Comparison of ENCODE assay signal across 9 cellular contexts in genomic region chr5:129608350-129608749, GRCh38.
"Had no signal": no experiment of that assay in that cellular context is flagged by ENCODE, and none has a peak within 500 bp of the region (broad histone marks: within the 10 kb centered on the region; RNA-seq: fewer than 3 reads in every experiment).

No MANE protein-coding gene starts in this region.

- H3K9ac ChIP-seq: GM23248 had no signal

- ATAC-seq: HCT116, K562 had no signal

- H2AFZ ChIP-seq: GM23248 had no signal

- H3K27ac ChIP-seq: GM23248 had no signal

- H3K4me1 ChIP-seq: HAP-1 had no signal

- H3K9me3 ChIP-seq: HAP-1 had no signal

- H3K36me3 ChIP-seq: HAP-1 had no signal

- H3K4me3 ChIP-seq: GM23248, HAP-1, K562 had no signal

- DNase-seq: GM23248, GOT3, H7, HFFc6, IMR-90, KG1 had no signal
